Comparison of ENCODE assay signal across 18 cellular contexts in the genomic region with DNA sequence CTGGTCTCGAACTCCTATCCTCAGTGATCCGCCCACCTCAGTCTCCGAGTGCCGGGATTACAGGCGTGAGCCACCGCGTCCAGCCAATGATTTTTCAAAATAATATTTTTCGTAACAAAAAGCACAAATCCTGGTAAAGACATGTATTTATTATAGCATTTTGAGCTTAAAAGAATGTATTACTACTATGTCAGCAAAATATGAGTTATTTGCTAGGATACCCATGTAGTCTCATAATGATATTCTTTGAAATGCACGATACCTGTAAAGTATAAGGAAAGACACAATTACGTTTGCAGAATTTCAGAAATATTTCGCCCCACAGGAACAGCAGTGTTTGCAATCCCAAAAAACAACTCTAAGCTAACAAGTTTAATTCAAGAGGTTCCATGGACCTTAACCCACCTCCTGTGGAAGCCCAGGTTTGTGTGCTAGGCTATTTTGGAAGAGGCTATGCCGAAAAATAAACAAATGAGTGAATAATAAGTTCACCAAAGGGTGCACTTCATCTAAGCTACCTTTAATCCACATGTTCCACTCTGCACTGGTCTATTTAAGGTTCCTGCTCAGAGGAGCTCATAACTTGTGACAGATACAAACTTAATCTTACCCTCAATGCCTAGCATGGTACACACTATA. TPM values are rescaled to one million over a fixed set of nuclear protein-coding genes. Genes with fewer than 3 reads are reported as not detected.
DNase-seq lines count a peak whose midpoint lies in the region; ATAC-seq, FAIRE-seq and TF ChIP-seq lines count a peak whose summit lies in the region.
"Had no signal": no experiment of that assay in that cellular context is flagged by ENCODE, and none has a peak within 500 bp of the region (broad histone marks: within the 10 kb centered on the region; RNA-seq: fewer than 3 reads in every experiment).

No MANE protein-coding gene starts in this region.

- TF ChIP-seq CTCF in right atrium auricular region (IDR thresholded peaks at IDR 0.05) (no peak), OCI-LY7 (conservative IDR thresholded peaks at IDR 0.05; ENCODE audit: low read length) (no peak), chondrocyte (IDR thresholded peaks at IDR 0.05) (no peak)

- peaks cover 64% of the 10 kb centered on the region for H3K4me1 Mint-ChIP-seq in chondrocyte (ENCODE audit: low read depth)

- H3K27me3 ChIP-seq in right atrium auricular region (no peaks in the 10 kb centered on the region), skeletal muscle tissue (ENCODE audit: control insufficient read depth in 3 of 3, insufficient read depth in 3 of 3, low read length in 3 of 3) (no peaks in the 10 kb centered on the region)
- H3K27me3 ChIP-seq: testis had no signal

- no peak overlapping the region for H3K4me3 ChIP-seq in right atrium auricular region
- no peak overlapping the region for H3K4me3 ChIP-seq in OCI-LY7 (ENCODE audit: low read depth, low read length, poor library complexity, severe bottlenecking)
- no peak overlapping the region for H3K4me3 ChIP-seq in skeletal muscle tissue (ENCODE audit: low read length in 3 of 3)
- H3K4me3 ChIP-seq: testis had no signal

- H2AFZ ChIP-seq in OCI-LY7 (ENCODE audit: low read length), result no peak overlapping the region

- H3K27me3 Mint-ChIP-seq in chondrocyte (ENCODE audit: low read depth), result no peaks in the 10 kb centered on the region
- H3K27me3 Mint-ChIP-seq: CD4-positive, alpha-beta memory T cell had no signal

- intact Hi-C loops in cardiac septum (cut with DNase I) (loop anchor here (5.0 to 10.0 kb wide), 4 partner anchors 50 to 198 kb away; no protein-coding TSS in a partner anchor), OCI-LY7 (cut with micrococcal nuclease; ENCODE audit: unreplicated experiment) (loop anchor here (5.0 kb wide), 1 partner anchor 198 kb away; no protein-coding TSS in a partner anchor)

- H3K4me3 Mint-ChIP-seq in chondrocyte (ENCODE audit: unreplicated experiment), result no peak overlapping the region

- H3K9ac ChIP-seq in skeletal muscle tissue (ENCODE audit: low read depth in 1 of 3, low read length in 3 of 3), result no peak overlapping the region

- CTCF ChIA-PET in OCI-LY7 (lab: Charles Lee; ENCODE audit: unreplicated experiment), result no interaction called here

- FAIRE-seq in RCC 7860 (lab: Jason Lieb, UNC), result no peak

- H3K4me1 ChIP-seq in right atrium auricular region (peaks cover 0 to 62% of the 10 kb centered on the region in 2 donors), OCI-LY7 (ENCODE audit: insufficient read depth, low read length, poor library complexity, severe bottlenecking) (peaks cover 35% of the 10 kb centered on the region), skeletal muscle tissue (ENCODE audit: control insufficient read depth in 3 of 3, insufficient read depth in 3 of 3, low read length in 3 of 3) (peaks cover 24 to 30% (median 26%) of the 10 kb centered on the region in 3 donors)

- ATAC-seq in left lobe of liver (peak; percentile 51), GM19452 (IDR thresholded peaks at IDR 0.05; ENCODE audit: unreplicated experiment) (no peak)

- DNase-seq in right atrium auricular region (ENCODE audit: low spot score) (no peak), cardiac septum (ENCODE audit: low spot score) (no peak), OCI-LY7 (ENCODE audit: low spot score) (no peak), left lobe of liver (ENCODE audit: low spot score) (no peak), chondrocyte (ENCODE audit: low spot score) (no peak), RCC 7860 (ENCODE audit: low spot score) (no peak)
- DNase-seq: activated CD8-positive, alpha-beta memory T cell treated with anti-CD3 and anti-CD28 coated beads, Interleukin-2, amount 50 U/mL, for 48 hours; activated gamma-delta T cell; amniotic stem cell; CD4-positive, alpha-beta memory T cell; central memory CD4-positive, alpha-beta T cell; DMS79; mesenchymal stem cell; NCI-H1105 treated with DMSO at 0.1 percent for 48 hours; SHP77; testis had no signal

- no peaks in the 10 kb centered on the region for H3K36me3 ChIP-seq in right atrium auricular region
- H3K36me3 ChIP-seq in OCI-LY7 (ENCODE audit: insufficient read depth, low read length), result peaks cover 8% of the 10 kb centered on the region
- no peaks in the 10 kb centered on the region for H3K36me3 ChIP-seq in skeletal muscle tissue (ENCODE audit: control insufficient read depth in 3 of 3, insufficient read depth in 3 of 3, low read length in 3 of 3)

- BruUV-seq in OCI-LY7 (replicated peaks; lab: Mats Ljungman, UMichigan), result no TSS peak

- no peaks in the 10 kb centered on the region for H3K9me3 Mint-ChIP-seq in chondrocyte (ENCODE audit: low read depth)
- H3K9me3 Mint-ChIP-seq: CD4-positive, alpha-beta memory T cell had no signal

- no peaks in the 10 kb centered on the region for H3K9me2 ChIP-seq in OCI-LY7 (ENCODE audit: insufficient read depth, low read length)

- peaks cover 31% of the 10 kb centered on the region for H4K20me1 ChIP-seq in OCI-LY7 (ENCODE audit: insufficient read depth, low read length)

- H3K27ac ChIP-seq in right atrium auricular region (peak overlapping the region; percentile 50 to 93), OCI-LY7 (ENCODE audit: low read depth, low read length, poor library complexity, severe bottlenecking) (no peak overlapping the region), skeletal muscle tissue (ENCODE audit: low read depth, low read length) (peak overlapping the region; percentile 20)

- H3K79me2 ChIP-seq in OCI-LY7 (ENCODE audit: insufficient read depth, low read depth, low read length), result peaks cover 94% of the 10 kb centered on the region

- no peaks in the 10 kb centered on the region for H3K36me3 Mint-ChIP-seq in chondrocyte (ENCODE audit: low read depth)

- H3K27ac Mint-ChIP-seq in chondrocyte (ENCODE audit: unreplicated experiment), result no peak overlapping the region

- H3K4me2 ChIP-seq in OCI-LY7 (ENCODE audit: low read length), result peak overlapping the region; percentile 98

- no peaks in the 10 kb centered on the region for H3K9me3 ChIP-seq in right atrium auricular region
- H3K9me3 ChIP-seq in OCI-LY7 (ENCODE audit: low read length), result no peaks in the 10 kb centered on the region; the same call in 1 of the 2 replicates
- H3K9me3 ChIP-seq in skeletal muscle tissue (ENCODE audit: control insufficient read depth in 3 of 3, low read length in 3 of 3), result no peaks in the 10 kb centered on the region
- H3K9me3 ChIP-seq: testis had no signal

- POLR2A ChIA-PET in OCI-LY7 (lab: Charles Lee), result interaction anchor here (0.6 to 1.6 kb wide), 8 partner anchors 10 to 288 kb away, joined by 3 to 8 read pairs (median 3); no protein-coding TSS in a partner anchor

RNA-seq across cellular contexts. Expression of gene FRYL, which starts 5.2 kb away (rescaled TPM):
- total RNA-seq in right atrium auricular region, result 10 to 100 TPM; 29.8 to 35.1 TPM
- total RNA-seq in cardiac septum, result 41.0 TPM
- total RNA-seq in OCI-LY7 (2014; rRNA removed; shearing (Covaris generic)), result 85.4 and 91.9 TPM in 2 replicates
- 88.1 and 88.5 TPM in 2 replicates for total RNA-seq in OCI-LY7 (2022)
- total RNA-seq in left lobe of liver, result 22.9 TPM
- 66.3 TPM for total RNA-seq in skeletal muscle tissue
- total RNA-seq in chondrocyte, result 29.3 to 45.4 TPM (median 30.8 TPM) in 3 replicates

RNA-seq across cellular contexts. Expression of gene OCIAD1, which starts 56.0 kb away (rescaled TPM):
- total RNA-seq in right atrium auricular region (100 to 1,000 TPM; 101 to 215 TPM), cardiac septum (137 TPM), OCI-LY7 (2022) (136 and 143 TPM in 2 replicates), left lobe of liver (86.8 TPM), skeletal muscle tissue (102 TPM), chondrocyte (119 to 132 TPM (median 120 TPM) in 3 replicates)
- total RNA-seq in OCI-LY7 (2014; rRNA removed; shearing (Covaris generic)), result 50.4 and 76.1 TPM in 2 replicates
